ENCODE assay signal across 2 cellular contexts in the genomic region with DNA sequence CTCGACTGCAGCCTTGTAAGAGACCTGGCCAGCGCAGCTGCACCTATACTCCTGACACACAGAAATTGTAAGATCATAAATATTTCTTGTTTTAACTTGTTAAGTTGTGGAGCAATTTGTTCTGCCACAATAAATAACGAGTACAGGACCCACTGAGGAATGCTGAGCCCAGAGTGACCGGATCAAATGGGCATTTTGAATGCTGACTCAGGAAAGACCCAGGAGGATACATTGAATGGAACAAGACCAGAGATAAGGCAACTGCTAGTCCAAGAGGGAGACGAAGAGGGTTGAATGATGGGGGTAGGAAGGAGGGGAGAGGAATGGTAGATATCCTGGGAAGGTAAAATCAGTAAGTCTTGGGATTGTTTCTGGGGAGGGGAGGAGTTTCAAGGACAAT.
TF ChIP-seq lines count a peak whose summit lies in the region.

No MANE protein-coding gene starts in this region.

TF ChIP-seq in GM23338, 12 proteins besides CTCF, POLR2A, EP300 and RAD21:
- TF ChIP-seq STAT1 (IDR thresholded peaks at IDR 0.05; ENCODE audit: unreplicated experiment) (no peak), ZNF331 (CRISPR knock-in tag; IDR thresholded peaks at IDR 0.05; ENCODE audit: low read depth) (no peak), CREB1 (CRISPR knock-in tag; IDR thresholded peaks at IDR 0.05; ENCODE audit: low read depth) (no peak), EZH2 (IDR thresholded peaks at IDR 0.05; ENCODE audit: low read depth, unreplicated experiment) (no peak), NANOG (IDR thresholded peaks at IDR 0.05; ENCODE audit: borderline replicate concordance) (no peak)
- TF ChIP-seq, protein P1, sequence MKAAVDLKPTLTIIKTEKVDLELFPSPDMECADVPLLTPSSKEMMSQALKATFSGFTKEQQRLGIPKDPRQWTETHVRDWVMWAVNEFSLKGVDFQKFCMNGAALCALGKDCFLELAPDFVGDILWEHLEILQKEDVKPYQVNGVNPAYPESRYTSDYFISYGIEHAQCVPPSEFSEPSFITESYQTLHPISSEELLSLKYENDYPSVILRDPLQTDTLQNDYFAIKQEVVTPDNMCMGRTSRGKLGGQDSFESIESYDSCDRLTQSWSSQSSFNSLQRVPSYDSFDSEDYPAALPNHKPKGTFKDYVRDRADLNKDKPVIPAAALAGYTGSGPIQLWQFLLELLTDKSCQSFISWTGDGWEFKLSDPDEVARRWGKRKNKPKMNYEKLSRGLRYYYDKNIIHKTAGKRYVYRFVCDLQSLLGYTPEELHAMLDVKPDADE (IDR thresholded peaks at IDR 0.05): no peak

TF ChIP-seq in K562, 482 proteins besides CTCF, POLR2A, EP300 and RAD21 (continues in another document):
- TF ChIP-seq NR2F6 (CRISPR knock-in tag; IDR thresholded peaks at IDR 0.05) (no peak), KLF1 (tag; IDR thresholded peaks at IDR 0.05) (no peak), ESRRA (IDR thresholded peaks at IDR 0.05; ENCODE audit: borderline replicate concordance, low read depth) (no peak), HDAC1 (IDR thresholded peaks at IDR 0.05) (no peak), MXI1 (IDR thresholded peaks at IDR 0.05; ENCODE audit: low read depth, low read length) (no peak), ZNF311 (CRISPR knock-in tag; IDR thresholded peaks at IDR 0.05) (no peak), FOSL1 (tag; conservative IDR thresholded peaks at IDR 0.05) (no peak), ZNF263 (CRISPR knock-in tag; IDR thresholded peaks at IDR 0.05; ENCODE audit: borderline replicate concordance) (no peak), ZNF696 (CRISPR knock-in tag; conservative IDR thresholded peaks at IDR 0.05) (no peak), KLF16 (IDR thresholded peaks at IDR 0.05) (no peak), MAFG (tag; conservative IDR thresholded peaks at IDR 0.05) (peak; percentile 54), ZSCAN29 (IDR thresholded peaks at IDR 0.05) (no peak), ZNF23 (CRISPR knock-in tag; IDR thresholded peaks at IDR 0.05) (no peak), TAL1 (IDR thresholded peaks at IDR 0.05) (no peak), ZNF316 (IDR thresholded peaks at IDR 0.05) (peak; percentile 76), EHMT2 (IDR thresholded peaks at IDR 0.05) (0 out of 2 replicates have a peak, but pooled peaks have one; percentile 45), CBX1 (IDR thresholded peaks at IDR 0.05; ENCODE audit: low read depth) (no peak), TEAD2 (tag; IDR thresholded peaks at IDR 0.05) (no peak), SMARCC2 (IDR thresholded peaks at IDR 0.05; ENCODE audit: low read depth) (no peak), MAFF (IDR thresholded peaks at IDR 0.05; ENCODE audit: low read length) (peak; percentile 22; the same call in 1 of the 2 replicates), U2AF2 (optimal IDR thresholded peaks at IDR 0.05; ENCODE audit: low read depth, low read length) (no peak), MCM3 (IDR thresholded peaks at IDR 0.05) (no peak), TAF9B (IDR thresholded peaks at IDR 0.05; ENCODE audit: partially characterized antibody) (no peak), FOXP1 (CRISPR knock-in tag; IDR thresholded peaks at IDR 0.05) (no peak), C11orf30 (IDR thresholded peaks at IDR 0.05; ENCODE audit: low read depth) (peak; percentile 61; the same call in 1 of the 2 replicates), TAF15 (IDR thresholded peaks at IDR 0.05; ENCODE audit: low read depth, low read length) (no peak), HMG20A (CRISPR knock-in tag; conservative IDR thresholded peaks at IDR 0.05) (no peak), RBFOX2 (IDR thresholded peaks at IDR 0.05; ENCODE audit: low read depth, low read length) (no peak), TRIM28 (IDR thresholded peaks at IDR 0.05) (no peak)
- TF ChIP-seq, protein P2, sequence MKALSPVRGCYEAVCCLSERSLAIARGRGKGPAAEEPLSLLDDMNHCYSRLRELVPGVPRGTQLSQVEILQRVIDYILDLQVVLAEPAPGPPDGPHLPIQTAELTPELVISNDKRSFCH (CRISPR knock-in tag; IDR thresholded peaks at IDR 0.05): no peak
- TF ChIP-seq, protein P2 (tag; IDR thresholded peaks at IDR 0.05): no peak
- TF ChIP-seq, protein P3, sequence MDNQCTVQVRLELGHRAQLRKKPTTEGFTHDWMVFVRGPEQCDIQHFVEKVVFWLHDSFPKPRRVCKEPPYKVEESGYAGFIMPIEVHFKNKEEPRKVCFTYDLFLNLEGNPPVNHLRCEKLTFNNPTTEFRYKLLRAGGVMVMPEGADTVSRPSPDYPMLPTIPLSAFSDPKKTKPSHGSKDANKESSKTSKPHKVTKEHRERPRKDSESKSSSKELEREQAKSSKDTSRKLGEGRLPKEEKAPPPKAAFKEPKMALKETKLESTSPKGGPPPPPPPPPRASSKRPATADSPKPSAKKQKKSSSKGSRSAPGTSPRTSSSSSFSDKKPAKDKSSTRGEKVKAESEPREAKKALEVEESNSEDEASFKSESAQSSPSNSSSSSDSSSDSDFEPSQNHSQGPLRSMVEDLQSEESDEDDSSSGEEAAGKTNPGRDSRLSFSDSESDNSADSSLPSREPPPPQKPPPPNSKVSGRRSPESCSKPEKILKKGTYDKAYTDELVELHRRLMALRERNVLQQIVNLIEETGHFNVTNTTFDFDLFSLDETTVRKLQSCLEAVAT (IDR thresholded peaks at IDR 0.05): no peak
- TF ChIP-seq, protein P4, sequence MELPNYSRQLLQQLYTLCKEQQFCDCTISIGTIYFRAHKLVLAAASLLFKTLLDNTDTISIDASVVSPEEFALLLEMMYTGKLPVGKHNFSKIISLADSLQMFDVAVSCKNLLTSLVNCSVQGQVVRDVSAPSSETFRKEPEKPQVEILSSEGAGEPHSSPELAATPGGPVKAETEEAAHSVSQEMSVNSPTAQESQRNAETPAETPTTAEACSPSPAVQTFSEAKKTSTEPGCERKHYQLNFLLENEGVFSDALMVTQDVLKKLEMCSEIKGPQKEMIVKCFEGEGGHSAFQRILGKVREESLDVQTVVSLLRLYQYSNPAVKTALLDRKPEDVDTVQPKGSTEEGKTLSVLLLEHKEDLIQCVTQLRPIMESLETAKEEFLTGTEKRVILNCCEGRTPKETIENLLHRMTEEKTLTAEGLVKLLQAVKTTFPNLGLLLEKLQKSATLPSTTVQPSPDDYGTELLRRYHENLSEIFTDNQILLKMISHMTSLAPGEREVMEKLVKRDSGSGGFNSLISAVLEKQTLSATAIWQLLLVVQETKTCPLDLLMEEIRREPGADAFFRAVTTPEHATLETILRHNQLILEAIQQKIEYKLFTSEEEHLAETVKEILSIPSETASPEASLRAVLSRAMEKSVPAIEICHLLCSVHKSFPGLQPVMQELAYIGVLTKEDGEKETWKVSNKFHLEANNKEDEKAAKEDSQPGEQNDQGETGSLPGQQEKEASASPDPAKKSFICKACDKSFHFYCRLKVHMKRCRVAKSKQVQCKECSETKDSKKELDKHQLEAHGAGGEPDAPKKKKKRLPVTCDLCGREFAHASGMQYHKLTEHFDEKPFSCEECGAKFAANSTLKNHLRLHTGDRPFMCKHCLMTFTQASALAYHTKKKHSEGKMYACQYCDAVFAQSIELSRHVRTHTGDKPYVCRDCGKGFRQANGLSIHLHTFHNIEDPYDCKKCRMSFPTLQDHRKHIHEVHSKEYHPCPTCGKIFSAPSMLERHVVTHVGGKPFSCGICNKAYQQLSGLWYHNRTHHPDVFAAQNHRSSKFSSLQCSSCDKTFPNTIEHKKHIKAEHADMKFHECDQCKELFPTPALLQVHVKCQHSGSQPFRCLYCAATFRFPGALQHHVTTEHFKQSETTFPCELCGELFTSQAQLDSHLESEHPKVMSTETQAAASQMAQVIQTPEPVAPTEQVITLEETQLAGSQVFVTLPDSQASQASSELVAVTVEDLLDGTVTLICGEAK (IDR thresholded peaks at IDR 0.05): no peak
- TF ChIP-seq, protein P4 (CRISPR knock-in tag; IDR thresholded peaks at IDR 0.05): no peak
- TF ChIP-seq, protein P5, sequence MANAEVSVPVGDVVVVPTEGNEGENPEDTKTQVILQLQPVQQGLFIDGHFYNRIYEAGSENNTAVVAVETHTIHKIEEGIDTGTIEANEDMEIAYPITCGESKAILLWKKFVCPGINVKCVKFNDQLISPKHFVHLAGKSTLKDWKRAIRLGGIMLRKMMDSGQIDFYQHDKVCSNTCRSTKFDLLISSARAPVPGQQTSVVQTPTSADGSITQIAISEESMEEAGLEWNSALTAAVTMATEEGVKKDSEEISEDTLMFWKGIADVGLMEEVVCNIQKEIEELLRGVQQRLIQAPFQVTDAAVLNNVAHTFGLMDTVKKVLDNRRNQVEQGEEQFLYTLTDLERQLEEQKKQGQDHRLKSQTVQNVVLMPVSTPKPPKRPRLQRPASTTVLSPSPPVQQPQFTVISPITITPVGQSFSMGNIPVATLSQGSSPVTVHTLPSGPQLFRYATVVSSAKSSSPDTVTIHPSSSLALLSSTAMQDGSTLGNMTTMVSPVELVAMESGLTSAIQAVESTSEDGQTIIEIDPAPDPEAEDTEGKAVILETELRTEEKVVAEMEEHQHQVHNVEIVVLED (CRISPR knock-in tag; IDR thresholded peaks at IDR 0.05): no peak
- TF ChIP-seq, protein P6, sequence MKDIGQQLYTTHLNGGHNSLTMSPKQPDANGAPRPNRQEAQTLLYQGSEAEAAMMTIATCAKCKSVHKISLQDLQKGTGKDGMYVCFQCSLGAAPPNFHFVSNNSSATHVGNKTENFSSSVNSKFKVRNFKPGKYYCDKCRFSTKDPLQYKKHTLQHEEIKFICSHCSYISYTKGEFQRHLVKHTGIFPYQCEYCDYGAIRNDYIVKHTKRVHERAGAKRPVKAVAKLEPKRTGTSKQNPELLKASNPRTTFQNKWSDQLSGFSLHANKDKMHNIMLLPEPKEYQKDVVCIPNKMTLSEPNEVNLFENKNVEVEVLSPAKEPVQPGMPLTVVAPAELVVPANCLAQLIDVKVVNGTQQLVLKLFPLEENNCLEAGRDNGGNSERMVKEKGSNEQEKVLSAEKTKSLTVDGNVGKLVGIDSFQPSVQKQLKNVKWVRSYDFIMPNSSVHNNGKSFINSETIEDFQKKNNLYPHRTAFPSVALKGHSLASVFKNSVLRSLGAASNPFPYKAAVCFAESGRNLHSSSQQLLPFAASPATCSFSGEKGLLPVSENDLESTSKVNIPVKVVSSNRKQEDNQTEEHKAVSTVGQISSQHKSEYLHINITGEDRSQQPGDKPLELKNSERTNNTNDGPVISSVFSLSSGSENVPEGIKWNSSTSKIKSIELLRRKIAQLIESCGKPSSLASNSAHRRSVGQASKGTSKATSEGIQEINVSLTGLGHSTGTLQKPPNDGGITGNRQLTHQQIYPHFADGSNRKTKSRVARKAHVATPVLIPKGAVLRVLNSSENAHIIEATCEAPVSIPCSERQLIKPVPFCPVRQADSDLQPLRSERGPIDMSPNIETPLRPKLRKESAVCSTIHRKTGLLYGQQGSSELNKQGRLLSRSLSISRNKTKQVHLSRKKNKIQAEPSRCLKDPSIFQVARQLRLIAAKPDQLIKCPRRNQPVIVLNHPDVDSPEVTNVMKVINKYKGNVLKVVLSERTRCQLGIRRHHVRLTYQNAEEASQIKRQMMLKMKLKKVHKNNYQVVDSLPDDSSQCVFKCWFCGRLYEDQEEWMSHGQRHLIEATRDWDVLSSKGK (CRISPR knock-in tag; IDR thresholded peaks at IDR 0.05): no peak
